ENCODE assay signal across 1 cellular context in the genomic region with DNA sequence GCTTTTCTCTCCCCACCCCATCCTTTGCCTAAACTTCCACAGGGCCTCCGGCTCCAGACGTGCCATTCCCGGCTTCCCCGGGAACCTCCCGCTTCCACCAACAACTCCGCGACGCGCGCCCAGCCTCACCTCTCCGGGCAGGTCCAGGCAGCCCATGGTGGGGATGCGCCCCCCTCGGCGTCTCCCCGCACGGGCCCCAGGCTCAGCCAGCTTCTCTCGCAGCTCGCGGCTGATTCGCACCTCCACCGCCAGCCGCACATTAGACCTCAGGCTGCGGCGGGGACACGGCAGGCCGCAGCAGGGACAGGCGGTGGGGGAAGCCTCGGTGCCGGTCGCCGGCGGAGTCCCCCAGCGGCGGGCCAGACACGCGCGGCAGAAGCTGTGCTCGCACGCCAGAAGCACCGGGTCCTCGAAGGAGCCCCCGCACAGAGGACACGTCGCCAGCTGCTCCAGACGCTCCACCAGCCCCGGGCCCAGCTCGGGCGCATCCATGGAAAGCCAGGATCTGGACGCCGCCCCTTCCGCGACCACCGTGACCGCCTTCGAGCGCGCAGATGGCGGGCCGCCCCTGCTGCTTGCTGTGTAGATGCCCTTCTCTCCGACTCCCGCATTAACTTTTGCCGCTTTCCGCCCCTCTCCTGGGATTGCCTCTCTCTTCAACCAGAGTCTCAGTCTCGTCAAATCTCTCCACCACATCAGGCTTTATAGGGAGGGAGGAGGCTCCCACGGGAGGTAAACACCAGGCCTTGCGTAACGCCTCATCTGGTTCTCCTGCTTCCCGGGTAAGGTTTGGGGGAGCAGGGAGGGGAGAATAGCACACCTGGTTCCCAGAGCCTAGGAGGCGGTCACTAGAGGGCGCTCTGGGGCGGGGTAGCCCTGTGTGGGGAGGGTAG.
TF ChIP-seq lines count a peak whose summit lies in the region.

A gene with protein sequence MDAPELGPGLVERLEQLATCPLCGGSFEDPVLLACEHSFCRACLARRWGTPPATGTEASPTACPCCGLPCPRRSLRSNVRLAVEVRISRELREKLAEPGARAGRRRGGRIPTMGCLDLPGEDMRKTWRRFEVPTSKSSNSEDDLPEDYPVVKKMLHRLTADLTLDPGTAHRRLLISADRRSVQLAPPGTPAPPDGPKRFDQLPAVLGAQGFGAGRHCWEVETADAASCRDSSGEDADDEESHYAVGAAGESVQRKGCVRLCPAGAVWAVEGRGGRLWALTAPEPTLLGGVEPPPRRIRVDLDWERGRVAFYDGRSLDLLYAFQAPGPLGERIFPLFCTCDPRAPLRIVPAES (minus strand): TSS at position 676 of the 893 bp plus-strand sequence. CDS start 184 bp downstream, at position 492.

TF ChIP-seq in K562, 482 proteins besides CTCF, POLR2A, EP300 and RAD21 (continued from another document):
- TF ChIP-seq, protein P1, sequence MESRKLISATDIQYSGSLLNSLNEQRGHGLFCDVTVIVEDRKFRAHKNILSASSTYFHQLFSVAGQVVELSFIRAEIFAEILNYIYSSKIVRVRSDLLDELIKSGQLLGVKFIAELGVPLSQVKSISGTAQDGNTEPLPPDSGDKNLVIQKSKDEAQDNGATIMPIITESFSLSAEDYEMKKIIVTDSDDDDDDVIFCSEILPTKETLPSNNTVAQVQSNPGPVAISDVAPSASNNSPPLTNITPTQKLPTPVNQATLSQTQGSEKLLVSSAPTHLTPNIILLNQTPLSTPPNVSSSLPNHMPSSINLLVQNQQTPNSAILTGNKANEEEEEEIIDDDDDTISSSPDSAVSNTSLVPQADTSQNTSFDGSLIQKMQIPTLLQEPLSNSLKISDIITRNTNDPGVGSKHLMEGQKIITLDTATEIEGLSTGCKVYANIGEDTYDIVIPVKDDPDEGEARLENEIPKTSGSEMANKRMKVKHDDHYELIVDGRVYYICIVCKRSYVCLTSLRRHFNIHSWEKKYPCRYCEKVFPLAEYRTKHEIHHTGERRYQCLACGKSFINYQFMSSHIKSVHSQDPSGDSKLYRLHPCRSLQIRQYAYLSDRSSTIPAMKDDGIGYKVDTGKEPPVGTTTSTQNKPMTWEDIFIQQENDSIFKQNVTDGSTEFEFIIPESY (CRISPR knock-in tag; IDR thresholded peaks at IDR 0.05), result peak; percentile 74
- TF ChIP-seq NFATC3 (IDR thresholded peaks at IDR 0.05), result no peak
TF ChIP-seq in K562: peak in this region for 3.
